In the genomic region with DNA sequence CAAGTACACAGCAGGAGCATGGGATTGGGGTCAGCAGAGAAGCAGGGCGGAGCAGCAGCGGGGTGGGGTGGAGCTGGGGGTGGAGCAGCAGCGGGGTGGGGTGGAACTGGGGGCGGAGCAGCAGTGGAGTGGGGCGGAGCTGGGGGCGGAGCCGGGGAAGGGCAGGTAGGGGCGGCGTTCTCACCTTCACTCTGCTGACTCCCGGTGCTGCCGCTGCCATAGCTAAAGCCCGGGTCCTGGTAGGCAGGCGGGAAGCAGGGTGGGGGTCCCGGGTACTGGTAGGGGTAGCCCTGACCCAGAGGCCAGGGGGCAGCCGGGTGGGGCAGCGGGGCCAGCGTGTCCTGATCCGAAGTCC, we compare ENCODE assay signal across 11 cellular contexts. TPM values are rescaled to one million over a fixed set of nuclear protein-coding genes. Genes with fewer than 3 reads are reported as not detected.
A peak's percentile ranks its signal among the peaks of the same experiment; 100 is the strongest.
DNase-seq lines count a peak whose midpoint lies in the region; ATAC-seq, FAIRE-seq and TF ChIP-seq lines count a peak whose summit lies in the region.
"Had no signal": no experiment of that assay in that cellular context is flagged by ENCODE, and none has a peak within 500 bp of the region (broad histone marks: within the 10 kb centered on the region; RNA-seq: fewer than 3 reads in every experiment).

No MANE protein-coding gene starts in this region.

- no TSS peak for BruUV-seq in GM12878 (replicated peaks; lab: Mats Ljungman, UMichigan)

- POLR2A ChIA-PET in GM12878 (lab: Charles Lee), result no interaction called here

- intact Hi-C loops in GM12878 (cut with micrococcal nuclease; ENCODE audit: unreplicated experiment), result no loop called here

- H3K4me1 ChIP-seq in Peyer's patch, result peaks cover 0 to 5% (median under 1%) of the 10 kb centered on the region in 4 donors
- H3K4me1 ChIP-seq in GM12878 (ENCODE audit: control insufficient read depth, insufficient read depth, low read length), result no peaks in the 10 kb centered on the region
- H3K4me1 ChIP-seq: sigmoid colon had no signal

- H3K27ac ChIP-seq in Peyer's patch (no peak overlapping the region), GM12878 (ENCODE audit: control insufficient read depth, insufficient read depth) (no peak overlapping the region)
- H3K27ac ChIP-seq: sigmoid colon had no signal

- DNase-seq in GM18507 (ENCODE audit: extremely low spot score, insufficient read length, low read depth), result peak; percentile 52
- DNase-seq in Peyer's patch, result peak in 2 of 3 donors; percentile 68 to 80
- no peak for DNase-seq in GM12878 (ENCODE audit: low read depth, low spot score)
- peak; percentile 24 to 55 for DNase-seq in stimulated activated CD4-positive, alpha-beta T cell treated with anti-CD3 and anti-CD28 coated beads, Interleukin-4, amount 100 ng/mL, for 48 hours (ENCODE audit: low read depth in 2 of 2)
- no peak for DNase-seq in activated effector memory CD4-positive, alpha-beta T cell treated with anti-CD3 and anti-CD28 coated beads, Interleukin-2, amount 50 U/mL, for 16 hours
- DNase-seq: dermis blood vessel endothelial cell, NCI-H226, sigmoid colon had no signal

- no peak for TF ChIP-seq EP300 in GM12878 (IDR thresholded peaks at IDR 0.05; ENCODE audit: borderline replicate concordance in 1 of 2, control insufficient read depth in 1 of 2, low read depth in 2 of 2, low read length in 2 of 2)

- WGBS in GM12878 (ENCODE audit: insufficient coverage, insufficient replicate concordance, low lambda C conversion rate, missing lambda C conversion rate), result 75% methylated on average over 17 of the region's 18 CpGs

- no peak overlapping the region for H3K9ac ChIP-seq in GM12878 (ENCODE audit: control insufficient read depth, insufficient read depth, low read length)

- ATAC-seq in GM12878 (peak; percentile 93), HG02885 (IDR thresholded peaks at IDR 0.05; ENCODE audit: poor library complexity, unreplicated experiment) (no peak), GM18517 (IDR thresholded peaks at IDR 0.05; ENCODE audit: unreplicated experiment) (no peak)

- in situ Hi-C loops in GM12878 (cut with MboI), result no loop called here

- H3K9me3 ChIP-seq in Peyer's patch (no peaks in the 10 kb centered on the region), GM12878 (replicated peaks; ENCODE audit: control insufficient read depth, insufficient read depth, low read length) (no peaks in the 10 kb centered on the region)
- H3K9me3 ChIP-seq: sigmoid colon had no signal

- RAD21 ChIA-PET in GM12878 (lab: Charles Lee; ENCODE audit: unreplicated experiment), result interaction anchor here (0.5 to 0.6 kb wide), 2 partner anchors 9 to 341 kb away, joined by 3 read pairs; no protein-coding TSS in a partner anchor

- TF ChIP-seq POLR2A in Peyer's patch (IDR thresholded peaks at IDR 0.05) (no peak), GM12878 (IDR thresholded peaks at IDR 0.05; ENCODE audit: low read depth, low read length) (no peak)

- H2AFZ ChIP-seq in GM12878 (ENCODE audit: control insufficient read depth, low read depth, low read length), result no peak overlapping the region

- FAIRE-seq in GM18507 (lab: Jason Lieb, UNC) (no peak), GM12878 (lab: Jason Lieb, UNC) (no peak)
- FAIRE-seq: GM19239 had no signal

- CTCF ChIA-PET in GM12878 (lab: Yijun Ruan, JAX), result no interaction called here

- no peak for TF ChIP-seq RAD21 in GM12878 (IDR thresholded peaks at IDR 0.05; ENCODE audit: insufficient read depth, low read depth, low read length)

- H3K4me2 ChIP-seq in GM12878 (ENCODE audit: control insufficient read depth, insufficient read depth), result no peak overlapping the region

- H3K4me3 ChIP-seq in Peyer's patch (no peak overlapping the region), GM12878 (no peak overlapping the region)
- H3K4me3 ChIP-seq: sigmoid colon had no signal

- H3K79me2 ChIP-seq in GM12878 (ENCODE audit: control insufficient read depth, insufficient read depth, low read length), result no peaks in the 10 kb centered on the region

- H3K36me3 ChIP-seq in Peyer's patch (peaks cover 0 to 60% (median 0%) of the 10 kb centered on the region in 3 donors), GM12878 (ENCODE audit: control insufficient read depth in 2 of 2, insufficient read depth in 2 of 2, low read length in 1 of 2) (peaks cover 0 to 5% of the 10 kb centered on the region in 2 experiments)

- TF ChIP-seq CTCF in Peyer's patch (IDR thresholded peaks at IDR 0.05) (no peak), GM12878 (IDR thresholded peaks at IDR 0.05 in 2 of 3, conservative IDR thresholded peaks at IDR 0.05 in 1 of 3; ENCODE audit: control insufficient read depth in 2 of 3, extremely low read depth in 1 of 3, insufficient read depth in 1 of 3, low read depth in 3 of 3, low read length in 3 of 3) (no peak)

- H3K27me3 ChIP-seq in Peyer's patch (no peaks in the 10 kb centered on the region), GM12878 (replicated peaks in 1 of 2; ENCODE audit: control insufficient read depth in 2 of 2, insufficient read depth in 2 of 2, low read length in 1 of 2) (no peaks in the 10 kb centered on the region)
- H3K27me3 ChIP-seq: sigmoid colon had no signal

- SMC1A ChIA-PET in GM12878 (lab: Charles Lee; ENCODE audit: uncharacterized antibody, unreplicated experiment), result no interaction called here

- H4K20me1 ChIP-seq in GM12878 (ENCODE audit: control insufficient read depth, insufficient read depth), result no peaks in the 10 kb centered on the region

RNA-seq across cellular contexts. Expression of a gene that starts 6.7 kb away (rescaled TPM):
- total RNA-seq in Peyer's patch (1 to 10 TPM; 2.1 to 5.8 (median 3.0) TPM), GM12878 (2014; rRNA removed) (0.05 and 0.06 TPM in 2 replicates), GM12878 (2014; rRNA removed; fragmentation: Illumina TruSeq; extraction: Trizol) (0.04 and 0.05 TPM in 2 replicates), GM12878 (2021) (0.29 and 0.51 TPM in 2 replicates)
- total RNA-seq in GM12878 (2013; cell fraction: nucleolus; rRNA removed), result 0.73 and 1.2 TPM in 2 replicates
- 0.20 TPM for polyA plus RNA-seq in GM12878 (2011; ENCODE audit: low read depth)
- polyA plus RNA-seq in GM12878 (2011; rRNA removed) (0.03 and 0.08 TPM in 2 replicates), GM12878 (2014; fragmentation: Illumina TruSeq; extraction: Trizol) (not detected in 2 replicates), GM12878 (2014; fragmentation: Nextera tagmentation; extraction: Ambion mirVana) (not detected), GM12878 (2014; rRNA removed) (0.19 and 0.41 TPM in 2 replicates), GM12878 (2016; fragmentation: Nextera tagmentation; extraction: Ambion mirVana) (under 1 TPM; 0.08 to 0.38 TPM)
- polyA plus RNA-seq in GM12878 (2011; cell fraction: cytosol; rRNA removed), result 0.10 and 0.15 TPM in 2 replicates
- 2.7 and 2.9 TPM in 2 replicates for polyA plus RNA-seq in GM12878 (2011; cell fraction: nucleus; rRNA removed)
- 0.46 and 0.62 TPM in 2 replicates for polyA plus RNA-seq in GM12878 (2012)
- 0.21 TPM in 1 of 2 replicates, not detected in the other for polyA minus RNA-seq in GM12878 (2011; rRNA and poly(A)+ RNA removed)
- polyA minus RNA-seq in GM12878 (2011; cell fraction: cytosol; rRNA and poly(A)+ RNA removed), result 0.27 TPM in 1 of 2 replicates, not detected in the other
- 0.60 and 0.77 TPM in 2 replicates for polyA minus RNA-seq in GM12878 (2011; cell fraction: nucleus; rRNA and poly(A)+ RNA removed)
- total RNA-seq: sigmoid colon had no signal

RNA-seq across cellular contexts. Expression of a gene that starts 11.4 kb away (rescaled TPM):
- total RNA-seq in Peyer's patch (100 to 1,000 TPM in 3 of 4 donors, 10 to 100 TPM in 1; 76.0 to 196 (median 164) TPM), GM12878 (2014; rRNA removed) (23.5 and 31.1 TPM in 2 replicates), GM12878 (2014; rRNA removed; fragmentation: Illumina TruSeq; extraction: Trizol) (6.1 and 7.5 TPM in 2 replicates), GM12878 (2021) (29.8 and 30.8 TPM in 2 replicates)
- total RNA-seq in GM12878 (2013; cell fraction: nucleolus; rRNA removed), result 58.9 and 70.1 TPM in 2 replicates
- 3.9 TPM for polyA plus RNA-seq in GM12878 (2011; ENCODE audit: low read depth)
- polyA plus RNA-seq in GM12878 (2011; rRNA removed) (3.6 and 7.3 TPM in 2 replicates), GM12878 (2014; fragmentation: Illumina TruSeq; extraction: Trizol) (0.48 and 1.6 TPM in 2 replicates), GM12878 (2014; fragmentation: Nextera tagmentation; extraction: Ambion mirVana) (under 1 TPM; 0.10 to 0.53 TPM), GM12878 (2014; rRNA removed) (29.6 and 35.6 TPM in 2 replicates), GM12878 (2016; fragmentation: Nextera tagmentation; extraction: Ambion mirVana) (1 to 10 TPM; 1.3 to 1.9 TPM)
- 9.5 and 17.3 TPM in 2 replicates for polyA plus RNA-seq in GM12878 (2011; cell fraction: cytosol; rRNA removed)
- polyA plus RNA-seq in GM12878 (2011; cell fraction: nucleus; rRNA removed), result 104 and 127 TPM in 2 replicates
- 16.5 and 17.7 TPM in 2 replicates for polyA plus RNA-seq in GM12878 (2012)
- 7.3 and 12.8 TPM in 2 replicates for polyA minus RNA-seq in GM12878 (2011; rRNA and poly(A)+ RNA removed)
- 10.6 and 10.9 TPM in 2 replicates for polyA minus RNA-seq in GM12878 (2011; cell fraction: cytosol; rRNA and poly(A)+ RNA removed)
- polyA minus RNA-seq in GM12878 (2011; cell fraction: nucleus; rRNA and poly(A)+ RNA removed), result 20.3 and 28.3 TPM in 2 replicates

RNA-seq across cellular contexts. Expression of a gene that starts 13.2 kb away (rescaled TPM):
- total RNA-seq in Peyer's patch (10 to 100 TPM; 10.7 to 94.0 (median 84.6) TPM), GM12878 (2014; rRNA removed) (16.7 and 21.2 TPM in 2 replicates), GM12878 (2014; rRNA removed; fragmentation: Illumina TruSeq; extraction: Trizol) (2.8 and 4.3 TPM in 2 replicates), GM12878 (2021) (19.6 and 20.2 TPM in 2 replicates)
- total RNA-seq in GM12878 (2013; cell fraction: nucleolus; rRNA removed), result 16.5 and 18.3 TPM in 2 replicates
- 2.5 TPM for polyA plus RNA-seq in GM12878 (2011; ENCODE audit: low read depth)
- polyA plus RNA-seq in GM12878 (2011; rRNA removed) (1.7 and 2.9 TPM in 2 replicates), GM12878 (2014; fragmentation: Illumina TruSeq; extraction: Trizol) (1.8 TPM in 1 of 2 replicates, not detected in the other), GM12878 (2014; fragmentation: Nextera tagmentation; extraction: Ambion mirVana) (under 1 TPM; 0.06 to 0.18 TPM), GM12878 (2014; rRNA removed) (15.7 and 19.2 TPM in 2 replicates), GM12878 (2016; fragmentation: Nextera tagmentation; extraction: Ambion mirVana) (10 to 100 TPM; 17.7 to 24.3 TPM)
- polyA plus RNA-seq in GM12878 (2011; cell fraction: cytosol; rRNA removed), result 6.0 and 10.7 TPM in 2 replicates
- 9.1 and 12.3 TPM in 2 replicates for polyA plus RNA-seq in GM12878 (2011; cell fraction: nucleus; rRNA removed)
- 10.1 and 10.4 TPM in 2 replicates for polyA plus RNA-seq in GM12878 (2012)
- polyA minus RNA-seq in GM12878 (2011; rRNA and poly(A)+ RNA removed), result 1.8 and 7.2 TPM in 2 replicates
- 5.3 and 9.6 TPM in 2 replicates for polyA minus RNA-seq in GM12878 (2011; cell fraction: cytosol; rRNA and poly(A)+ RNA removed)
- polyA minus RNA-seq in GM12878 (2011; cell fraction: nucleus; rRNA and poly(A)+ RNA removed), result 11.4 and 14.2 TPM in 2 replicates

RNA-seq across cellular contexts. Expression of a gene that starts 13.3 kb away (rescaled TPM):
- total RNA-seq in Peyer's patch (100 to 1,000 TPM; 146 to 359 (median 273) TPM), GM12878 (2014; rRNA removed) (86.6 and 98.3 TPM in 2 replicates), GM12878 (2014; rRNA removed; fragmentation: Illumina TruSeq; extraction: Trizol) (36.8 and 41.1 TPM in 2 replicates), GM12878 (2021) (87.3 and 104 TPM in 2 replicates)
- 160 and 166 TPM in 2 replicates for total RNA-seq in GM12878 (2013; cell fraction: nucleolus; rRNA removed)
- polyA plus RNA-seq in GM12878 (2011; ENCODE audit: low read depth), result 34.7 TPM
- polyA plus RNA-seq in GM12878 (2011; rRNA removed) (43.9 and 78.4 TPM in 2 replicates), GM12878 (2014; fragmentation: Illumina TruSeq; extraction: Trizol) (55.2 and 64.2 TPM in 2 replicates), GM12878 (2014; fragmentation: Nextera tagmentation; extraction: Ambion mirVana) (1 to 10 TPM; 2.5 to 9.4 TPM), GM12878 (2014; rRNA removed) (117 and 130 TPM in 2 replicates), GM12878 (2016; fragmentation: Nextera tagmentation; extraction: Ambion mirVana) (10 to 100 TPM; 77.0 to 79.9 TPM)
- 134 and 137 TPM in 2 replicates for polyA plus RNA-seq in GM12878 (2011; cell fraction: cytosol; rRNA removed)
- polyA plus RNA-seq in GM12878 (2011; cell fraction: nucleus; rRNA removed), result 386 and 456 TPM in 2 replicates
- 77.9 and 92.3 TPM in 2 replicates for polyA plus RNA-seq in GM12878 (2012)
- 67.1 and 96.1 TPM in 2 replicates for polyA minus RNA-seq in GM12878 (2011; rRNA and poly(A)+ RNA removed)
- 30.6 and 47.1 TPM in 2 replicates for polyA minus RNA-seq in GM12878 (2011; cell fraction: cytosol; rRNA and poly(A)+ RNA removed)
- 46.7 and 94.2 TPM in 2 replicates for polyA minus RNA-seq in GM12878 (2011; cell fraction: nucleus; rRNA and poly(A)+ RNA removed)

RNA-seq across cellular contexts. Expression of a gene that starts 20.6 kb away (rescaled TPM):
- total RNA-seq in Peyer's patch (10 to 100 TPM; 11.7 to 56.1 (median 35.6) TPM), GM12878 (2014; rRNA removed) (not detected in 2 replicates), GM12878 (2014; rRNA removed; fragmentation: Illumina TruSeq; extraction: Trizol) (not detected in 2 replicates), GM12878 (2021) (0.29 and 0.54 TPM in 2 replicates)
- 0.88 and 1.5 TPM in 2 replicates for total RNA-seq in GM12878 (2013; cell fraction: nucleolus; rRNA removed)
- polyA plus RNA-seq in GM12878 (2011; ENCODE audit: low read depth), result 0.68 TPM
- polyA plus RNA-seq in GM12878 (2011; rRNA removed) (0.11 and 0.20 TPM in 2 replicates), GM12878 (2014; fragmentation: Illumina TruSeq; extraction: Trizol) (not detected in 2 replicates), GM12878 (2014; fragmentation: Nextera tagmentation; extraction: Ambion mirVana) (not detected), GM12878 (2014; rRNA removed) (0.19 and 0.27 TPM in 2 replicates), GM12878 (2016; fragmentation: Nextera tagmentation; extraction: Ambion mirVana) (under 1 TPM in 1 of 2 experiments, not detected in 1; 0.15 TPM)
- 0.32 and 0.49 TPM in 2 replicates for polyA plus RNA-seq in GM12878 (2011; cell fraction: cytosol; rRNA removed)
- 1.3 and 2.1 TPM in 2 replicates for polyA plus RNA-seq in GM12878 (2011; cell fraction: nucleus; rRNA removed)
- 2.5 and 3.7 TPM in 2 replicates for polyA plus RNA-seq in GM12878 (2012)
- polyA minus RNA-seq in GM12878 (2011; rRNA and poly(A)+ RNA removed), result not detected in 2 replicates
- polyA minus RNA-seq in GM12878 (2011; cell fraction: cytosol; rRNA and poly(A)+ RNA removed), result not detected in 2 replicates
- polyA minus RNA-seq in GM12878 (2011; cell fraction: nucleus; rRNA and poly(A)+ RNA removed), result 0.38 TPM in 1 of 2 replicates, not detected in the other

Comparison
In these comparisons a context has a peak if more than half of its experiments do, and no peak if none do; other contexts are left out.
1. DNase-seq: peak in GM18507 (single experiment), Peyer's patch (2 of 3) and stimulated activated CD4-positive, alpha-beta T cell treated with anti-CD3 and anti-CD28 coated beads, Interleukin-4, amount 100 ng/mL, for 48 hours (2 of 2); none in GM12878 (single experiment) and activated effector memory CD4-positive, alpha-beta T cell treated with anti-CD3 and anti-CD28 coated beads, Interleukin-2, amount 50 U/mL, for 16 hours (single experiment).